14 cellular contexts compared by ENCODE assay signal in genomic region chr22:33455036-33455435, GRCh38.
DNase-seq lines count a peak whose midpoint lies in the region; ATAC-seq lines count a peak whose summit lies in the region.
"Had no signal": no experiment of that assay in that cellular context is flagged by ENCODE, and none has a peak within 500 bp of the region (broad histone marks: within the 10 kb centered on the region; RNA-seq: fewer than 3 reads in every experiment).

No MANE protein-coding gene starts in this region.

- ATAC-seq in HG02840 (IDR thresholded peaks at IDR 0.05; ENCODE audit: low FRiP score, unreplicated experiment): no peak
- ATAC-seq: A549 had no signal

- DNase-seq in DMS 273 (lab: John Stamatoyannopoulos, UW; ENCODE audit: unreplicated experiment): peak; percentile 29
- DNase-seq in DMS 273 treated with DMSO at 0.1 percent for 48 hours (lab: John Stamatoyannopoulos, UW): no peak
- peak; percentile 39 for DNase-seq in NCI-H2171 treated with DMSO at 0.1 percent for 48 hours (lab: John Stamatoyannopoulos, UW)
- peak; percentile 74 for DNase-seq in cerebellum (ENCODE audit: low spot score)
- DNase-seq in NCI-H187 treated with DMSO at 0.1 percent for 48 hours (lab: John Stamatoyannopoulos, UW): no peak
- no peak for DNase-seq in effector CD8-positive, alpha-beta T cell (lab: John Stamatoyannopoulos, UW)
- DNase-seq: AML-193; CD4-positive, alpha-beta T cell; DMS53; DND-41; EL; H9 had no signal

Comparison
In these comparisons a context has a peak if more than half of its experiments do, and no peak if none do; other contexts are left out.
1. DNase-seq: peak in DMS 273 (single experiment), NCI-H2171 treated with DMSO at 0.1 percent for 48 hours (single experiment) and cerebellum (single experiment); none in DMS 273 treated with DMSO at 0.1 percent for 48 hours (single experiment), NCI-H187 treated with DMSO at 0.1 percent for 48 hours (single experiment) and effector CD8-positive, alpha-beta T cell (single experiment).